12 cellular contexts compared by ENCODE assay signal in the genomic region with DNA sequence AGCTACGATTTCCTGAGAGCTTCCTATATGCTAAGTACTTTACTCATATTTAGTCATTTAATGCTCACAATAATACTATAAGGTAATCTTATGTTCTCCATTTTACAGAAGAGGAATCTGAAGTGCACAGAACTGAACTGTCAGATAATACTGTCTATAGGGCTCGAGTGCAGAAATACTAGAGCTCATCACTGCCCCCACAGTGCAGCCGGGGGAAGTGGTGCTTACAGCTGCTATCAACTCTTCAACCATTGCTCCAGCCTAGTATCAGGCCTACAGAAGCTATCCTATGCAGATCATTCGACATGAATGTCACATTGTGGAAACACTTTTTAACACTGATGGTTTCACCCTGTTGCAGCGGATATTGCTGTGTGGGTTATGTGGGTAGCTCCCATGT.
DNase-seq lines count a peak whose midpoint lies in the region; ATAC-seq, FAIRE-seq and TF ChIP-seq lines count a peak whose summit lies in the region.
"Had no signal": no experiment of that assay in that cellular context is flagged by ENCODE, and none has a peak within 500 bp of the region (broad histone marks: within the 10 kb centered on the region; RNA-seq: fewer than 3 reads in every experiment).

No MANE protein-coding gene starts in this region.

- no peaks in the 10 kb centered on the region for H4K20me1 ChIP-seq in GM12878 (ENCODE audit: control insufficient read depth, insufficient read depth)
- H4K20me1 ChIP-seq in osteoblast (ENCODE audit: insufficient read depth, low read length), result peaks cover 22% of the 10 kb centered on the region

- H3K36me3 ChIP-seq in GM12878 (ENCODE audit: control insufficient read depth in 2 of 2, insufficient read depth in 2 of 2, low read length in 1 of 2) (no peaks in the 10 kb centered on the region), osteoblast (ENCODE audit: insufficient read depth, low read length) (no peaks in the 10 kb centered on the region)

- no peak overlapping the region for H3K9ac ChIP-seq in GM12878 (ENCODE audit: control insufficient read depth, insufficient read depth, low read length)

- WGBS in GM12878 (ENCODE audit: insufficient coverage, insufficient replicate concordance, low lambda C conversion rate, missing lambda C conversion rate), result 3% methylated on average over 5 of the region's 5 CpGs

- ATAC-seq in HG03520 (IDR thresholded peaks at IDR 0.05; ENCODE audit: unreplicated experiment) (peak; percentile 75), GM12878 (peak; percentile 83), HG03432 (IDR thresholded peaks at IDR 0.05; ENCODE audit: unreplicated experiment) (no peak)

- in situ Hi-C loops in GM12878 (cut with MboI), result no loop called here

- H3K27me3 ChIP-seq in GM12878 (replicated peaks in 1 of 2; ENCODE audit: control insufficient read depth in 2 of 2, insufficient read depth in 2 of 2, low read length in 1 of 2) (no peaks in the 10 kb centered on the region), osteoblast (ENCODE audit: insufficient read depth, low read length) (no peaks in the 10 kb centered on the region)

- TF ChIP-seq POLR2A in GM12878 (IDR thresholded peaks at IDR 0.05; ENCODE audit: low read depth, low read length), result no peak

- POLR2A ChIA-PET in GM12878 (lab: Charles Lee), result no interaction called here

- DNase-seq in DMS 273 (lab: John Stamatoyannopoulos, UW; ENCODE audit: unreplicated experiment) (peak; percentile 0), DMS 273 treated with DMSO at 0.1 percent for 48 hours (lab: John Stamatoyannopoulos, UW) (no peak), GM12878 (ENCODE audit: low read depth, low spot score) (no peak), osteoblast (ENCODE audit: insufficient read length, low spot score, missing footprints) (no peak), T-helper 1 cell (no peak)
- DNase-seq in central memory CD4-positive, alpha-beta T cell, result no peak
- DNase-seq: NCI-H1694; stimulated activated CD4-positive, alpha-beta T cell treated with anti-CD3 and anti-CD28 coated beads, Interleukin-2, amount 100 ng/mL, for 24 hours had no signal

- H3K4me1 ChIP-seq in GM12878 (ENCODE audit: control insufficient read depth, insufficient read depth, low read length) (no peaks in the 10 kb centered on the region), osteoblast (ENCODE audit: insufficient read depth, low read length) (no peaks in the 10 kb centered on the region)

- RAD21 ChIA-PET in GM12878 (lab: Charles Lee; ENCODE audit: unreplicated experiment), result no interaction called here

- no peak overlapping the region for H3K4me3 ChIP-seq in GM12878
- H3K4me3 ChIP-seq in osteoblast (ENCODE audit: insufficient read depth, low read length), result no peak overlapping the region

- CTCF ChIA-PET in GM12878 (lab: Yijun Ruan, JAX), result interaction anchor here (0.8 to 5.7 kb wide), 4 partner anchors 12 to 102 kb away, joined by 3 to 54 read pairs (median 5); no protein-coding TSS in a partner anchor

- H3K9me3 ChIP-seq in GM12878 (replicated peaks; ENCODE audit: control insufficient read depth, insufficient read depth, low read length), result no peaks in the 10 kb centered on the region; the same call in 1 of the 3 replicates
- H3K9me3 ChIP-seq in osteoblast (ENCODE audit: low read depth, low read length), result no peaks in the 10 kb centered on the region

- intact Hi-C loops in GM12878 (cut with micrococcal nuclease; ENCODE audit: unreplicated experiment), result no loop called here

- TF ChIP-seq RAD21 in GM12878 (IDR thresholded peaks at IDR 0.05; ENCODE audit: insufficient read depth, low read depth, low read length), result no peak

- TF ChIP-seq EP300 in GM12878 (IDR thresholded peaks at IDR 0.05; ENCODE audit: borderline replicate concordance in 1 of 2, control insufficient read depth in 1 of 2, low read depth in 2 of 2, low read length in 2 of 2), result no peak

- no TSS peak for BruUV-seq in GM12878 (replicated peaks; lab: Mats Ljungman, UMichigan)

- no peaks in the 10 kb centered on the region for H3K79me2 ChIP-seq in GM12878 (ENCODE audit: control insufficient read depth, insufficient read depth, low read length)
- H3K79me2 ChIP-seq in osteoblast (ENCODE audit: insufficient read depth, low read length), result no peaks in the 10 kb centered on the region

- SMC1A ChIA-PET in GM12878 (lab: Charles Lee; ENCODE audit: uncharacterized antibody, unreplicated experiment), result interaction anchor here (2.4 kb wide), 1 partner anchor 10 kb away, joined by 7 read pairs; no protein-coding TSS in a partner anchor

- TF ChIP-seq CTCF in GM12878 (IDR thresholded peaks at IDR 0.05 in 2 of 3, conservative IDR thresholded peaks at IDR 0.05 in 1 of 3; ENCODE audit: control insufficient read depth in 2 of 3, extremely low read depth in 1 of 3, insufficient read depth in 1 of 3, low read depth in 3 of 3, low read length in 3 of 3) (peak; percentile 4 to 46 (median 32); a peak in 5 of 6 replicates), osteoblast (IDR thresholded peaks at IDR 0.05; ENCODE audit: extremely low read depth, low read depth, low read length) (peak; percentile 40)

- FAIRE-seq in GM12878 (lab: Jason Lieb, UNC), result no peak
- FAIRE-seq: A204.1, endometrium had no signal

- H2AFZ ChIP-seq in GM12878 (ENCODE audit: control insufficient read depth, low read depth, low read length), result no peak overlapping the region
- no peak overlapping the region for H2AFZ ChIP-seq in osteoblast (ENCODE audit: low read length)

- H3K4me2 ChIP-seq in GM12878 (ENCODE audit: control insufficient read depth, insufficient read depth) (no peak overlapping the region), osteoblast (ENCODE audit: insufficient read depth, low read length) (no peak overlapping the region)

- H3K27ac ChIP-seq in GM12878 (ENCODE audit: control insufficient read depth, insufficient read depth) (no peak overlapping the region), osteoblast (ENCODE audit: low read depth, low read length) (no peak overlapping the region)

TF ChIP-seq in GM12878, 131 proteins besides CTCF, POLR2A, EP300 and RAD21:
- TF ChIP-seq SREBF1 (IDR thresholded peaks at IDR 0.05; ENCODE audit: low read length) (no peak), HCFC1 (IDR thresholded peaks at IDR 0.05; ENCODE audit: low read length) (no peak), TARDBP (IDR thresholded peaks at IDR 0.05; ENCODE audit: borderline replicate concordance) (no peak)
TF ChIP-seq in GM12878: peak in this region for 0.
